ENCODE assay signal across 8 cellular contexts in the genomic region with DNA sequence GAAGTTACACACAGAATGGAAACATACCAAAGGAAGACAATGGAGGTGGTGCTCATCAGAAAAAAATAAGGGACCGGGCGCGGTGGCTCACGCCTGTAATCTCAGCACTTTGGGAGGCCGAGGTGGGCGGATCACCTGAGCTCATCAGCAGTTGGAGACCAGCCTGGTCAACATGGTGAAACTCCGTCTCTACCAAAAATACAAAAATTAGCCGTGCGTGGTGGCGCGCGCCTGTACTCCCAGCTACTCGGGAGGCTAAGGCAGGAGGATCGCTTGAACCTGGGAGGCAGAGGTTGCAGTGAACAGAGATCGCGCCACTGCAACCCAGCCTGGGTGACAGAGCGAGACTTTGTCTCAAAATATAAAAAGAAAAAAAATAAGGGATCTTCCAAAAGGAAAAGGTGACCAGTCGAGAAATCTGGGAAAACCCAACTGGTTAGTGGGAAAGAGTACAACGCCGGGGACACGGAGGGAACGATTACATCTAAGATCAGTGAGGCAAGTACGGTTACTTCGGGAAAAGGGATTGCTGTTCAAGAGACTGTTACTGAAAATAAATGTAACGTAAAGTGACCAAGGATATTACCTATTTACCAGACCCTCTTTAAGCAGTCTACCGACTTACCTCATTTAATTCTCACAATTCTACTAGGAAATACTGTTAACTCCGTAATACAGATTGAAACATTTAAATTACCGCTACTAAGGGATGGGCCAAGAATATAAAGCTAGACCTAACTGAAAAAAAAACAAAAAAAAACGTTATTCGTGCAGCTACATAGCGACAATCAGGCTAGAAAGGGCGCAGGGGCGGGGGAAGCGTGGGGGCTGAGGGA. TPM values are rescaled to one million over a fixed set of nuclear protein-coding genes. Genes with fewer than 3 reads are reported as not detected.
A peak's percentile ranks its signal among the peaks of the same experiment; 100 is the strongest.
DNase-seq lines count a peak whose midpoint lies in the region; ATAC-seq lines count a peak whose summit lies in the region.

No MANE protein-coding gene starts in this region.

- peak overlapping the region; percentile 99 for H3K4me3 ChIP-seq in iPS DF 6.9 (ENCODE audit: low read length)

- H3K9me3 Mint-ChIP-seq in T-helper 1 cell treated with Interleukin-12 subunit alpha and Interleukin-12 subunit beta and Interleukin-4 antibody, amounts not matched to agents 30 μg/mL and 1 μg/mL, for 36 hours: no peaks in the 10 kb centered on the region
- no peaks in the 10 kb centered on the region for H3K9me3 Mint-ChIP-seq in activated T-cell treated with anti-CD3 and anti-CD28 coated beads, Interleukin-2, amount 50 U/mL, for 72 hours
- no peaks in the 10 kb centered on the region for H3K9me3 Mint-ChIP-seq in stimulated activated effector memory CD8-positive, alpha-beta T cell treated with anti-CD3 and anti-CD28 coated beads, Interleukin-12 subunit alpha, Interleukin-12 subunit beta, amount 100 ng/mL, for 72 hours

- no peaks in the 10 kb centered on the region for H3K4me1 ChIP-seq in iPS DF 6.9 (ENCODE audit: control insufficient read depth, insufficient read depth, low read length)

- no peaks in the 10 kb centered on the region for H3K9me3 ChIP-seq in iPS DF 6.9 (ENCODE audit: control insufficient read depth, insufficient read depth, low read length)

- H3K36me3 Mint-ChIP-seq in T-helper 1 cell treated with Interleukin-12 subunit alpha and Interleukin-12 subunit beta and Interleukin-4 antibody, amounts not matched to agents 30 μg/mL and 1 μg/mL, for 36 hours (ENCODE audit: low read depth): peaks cover 20% of the 10 kb centered on the region
- H3K36me3 Mint-ChIP-seq in activated T-cell treated with anti-CD3 and anti-CD28 coated beads, Interleukin-2, amount 50 U/mL, for 72 hours (ENCODE audit: insufficient read depth in 2 of 2): peaks cover 9 to 14% of the 10 kb centered on the region in 2 donors
- H3K36me3 Mint-ChIP-seq in stimulated activated effector memory CD8-positive, alpha-beta T cell treated with anti-CD3 and anti-CD28 coated beads, Interleukin-12 subunit alpha, Interleukin-12 subunit beta, amount 100 ng/mL, for 72 hours: peaks cover 64% of the 10 kb centered on the region

- H3K27ac ChIP-seq in iPS DF 6.9 (ENCODE audit: low read length): no peak overlapping the region

- no CpG with 5 or more reads among the region's 34 CpGs for WGBS in iPS DF 6.9 (ENCODE audit: insufficient coverage, insufficient read length)

- DNase-seq in T-helper 1 cell (no peak), iPS DF 6.9 (ENCODE audit: low read depth, low spot score) (no peak), EL (no peak), activated gamma-delta T cell (lab: John Stamatoyannopoulos, UW) (no peak), OCI-M2 (lab: John Stamatoyannopoulos, UW; ENCODE audit: unreplicated experiment) (no peak)
- DNase-seq in activated T-cell treated with anti-CD3 and anti-CD28 coated beads, Interleukin-2, amount 50 U/mL, for 72 hours: no peak
- DNase-seq in stimulated activated effector memory CD8-positive, alpha-beta T cell treated with anti-CD3 and anti-CD28 coated beads, Interleukin-12 subunit alpha, Interleukin-12 subunit beta, amount 100 ng/mL, for 72 hours (ENCODE audit: low spot score in 2 of 2): peak in 1 of 2 donors; percentile 57

- H3K4me1 Mint-ChIP-seq in T-helper 1 cell treated with Interleukin-12 subunit alpha and Interleukin-12 subunit beta and Interleukin-4 antibody, amounts not matched to agents 30 μg/mL and 1 μg/mL, for 36 hours (ENCODE audit: low read depth): peaks cover 25% of the 10 kb centered on the region
- H3K4me1 Mint-ChIP-seq in activated T-cell treated with anti-CD3 and anti-CD28 coated beads, Interleukin-2, amount 50 U/mL, for 72 hours (ENCODE audit: low read depth): peaks cover 43% of the 10 kb centered on the region
- peaks cover 38% of the 10 kb centered on the region for H3K4me1 Mint-ChIP-seq in stimulated activated effector memory CD8-positive, alpha-beta T cell treated with anti-CD3 and anti-CD28 coated beads, Interleukin-12 subunit alpha, Interleukin-12 subunit beta, amount 100 ng/mL, for 72 hours

- peak overlapping the region; percentile 94 for H3K4me3 Mint-ChIP-seq in T-helper 1 cell treated with Interleukin-12 subunit alpha and Interleukin-12 subunit beta and Interleukin-4 antibody, amounts not matched to agents 30 μg/mL and 1 μg/mL, for 36 hours
- peak overlapping the region; percentile 89 to 100 for H3K4me3 Mint-ChIP-seq in activated T-cell treated with anti-CD3 and anti-CD28 coated beads, Interleukin-2, amount 50 U/mL, for 72 hours
- H3K4me3 Mint-ChIP-seq in stimulated activated effector memory CD8-positive, alpha-beta T cell treated with anti-CD3 and anti-CD28 coated beads, Interleukin-12 subunit alpha, Interleukin-12 subunit beta, amount 100 ng/mL, for 72 hours: peak overlapping the region; percentile 93

- ATAC-seq in activated T-cell treated with anti-CD3 and anti-CD28 coated beads, Interleukin-2, amount 50 U/mL, for 72 hours (replicated peaks in 1 of 2): no peak
- ATAC-seq in stimulated activated effector memory CD8-positive, alpha-beta T cell treated with anti-CD3 and anti-CD28 coated beads, Interleukin-12 subunit alpha, Interleukin-12 subunit beta, amount 100 ng/mL, for 72 hours: no peak

- peaks cover 3% of the 10 kb centered on the region; the same call in 1 of the 2 replicates for H3K36me3 ChIP-seq in iPS DF 6.9 (ENCODE audit: control insufficient read depth, insufficient read depth, low read length)

- no peaks in the 10 kb centered on the region for H3K27me3 ChIP-seq in iPS DF 6.9 (ENCODE audit: control insufficient read depth, insufficient read depth, low read length)

- H3K27ac Mint-ChIP-seq in T-helper 1 cell treated with Interleukin-12 subunit alpha and Interleukin-12 subunit beta and Interleukin-4 antibody, amounts not matched to agents 30 μg/mL and 1 μg/mL, for 36 hours: peak overlapping the region; percentile 98
- H3K27ac Mint-ChIP-seq in activated T-cell treated with anti-CD3 and anti-CD28 coated beads, Interleukin-2, amount 50 U/mL, for 72 hours: peak overlapping the region; percentile 96
- peak overlapping the region; percentile 91 for H3K27ac Mint-ChIP-seq in stimulated activated effector memory CD8-positive, alpha-beta T cell treated with anti-CD3 and anti-CD28 coated beads, Interleukin-12 subunit alpha, Interleukin-12 subunit beta, amount 100 ng/mL, for 72 hours

- no peaks in the 10 kb centered on the region for H3K27me3 Mint-ChIP-seq in T-helper 1 cell treated with Interleukin-12 subunit alpha and Interleukin-12 subunit beta and Interleukin-4 antibody, amounts not matched to agents 30 μg/mL and 1 μg/mL, for 36 hours (ENCODE audit: low read depth)
- H3K27me3 Mint-ChIP-seq in activated T-cell treated with anti-CD3 and anti-CD28 coated beads, Interleukin-2, amount 50 U/mL, for 72 hours (ENCODE audit: low read depth): no peaks in the 10 kb centered on the region

RNA-seq across cellular contexts. Expression of a gene that starts 0.8 kb away (rescaled TPM):
- total RNA-seq in activated T-cell treated with anti-CD3 and anti-CD28 coated beads, Interleukin-2, amount 50 U/mL, for 72 hours: 100 to 1,000 TPM; 183 to 221 TPM

RNA-seq across cellular contexts. Expression of a gene that starts 1.1 kb away (rescaled TPM):
- under 1 TPM in 1 of 2 donors, not detected in 1; 0.94 TPM for total RNA-seq in activated T-cell treated with anti-CD3 and anti-CD28 coated beads, Interleukin-2, amount 50 U/mL, for 72 hours

RNA-seq across cellular contexts. Expression of a gene that starts 31.7 kb away (rescaled TPM):
- not detected for total RNA-seq in activated T-cell treated with anti-CD3 and anti-CD28 coated beads, Interleukin-2, amount 50 U/mL, for 72 hours

RNA-seq across cellular contexts. Expression of a gene that starts 38.2 kb away (rescaled TPM):
- under 1 TPM; 0.65 to 0.91 TPM for total RNA-seq in activated T-cell treated with anti-CD3 and anti-CD28 coated beads, Interleukin-2, amount 50 U/mL, for 72 hours

RNA-seq across cellular contexts. Expression of a gene that starts 41.8 kb away (rescaled TPM):
- total RNA-seq in activated T-cell treated with anti-CD3 and anti-CD28 coated beads, Interleukin-2, amount 50 U/mL, for 72 hours: 10 to 100 TPM; 14.9 to 19.0 TPM
